ENCODE assay signal across 8 cellular contexts in genomic region chr17:75588546-75589016, GRCh38. TPM values are rescaled to one million over a fixed set of nuclear protein-coding genes. Genes with fewer than 3 reads are reported as not detected.
DNase-seq lines count a peak whose midpoint lies in the region; ATAC-seq and TF ChIP-seq lines count a peak whose summit lies in the region.

No MANE protein-coding gene starts in this region.

- H3K4me1 Mint-ChIP-seq in CD4-positive, alpha-beta memory T cell: peaks cover 0 to 6% (median 3%) of the 10 kb centered on the region in 4 donors
- peaks cover 4 to 5% of the 10 kb centered on the region in 2 experiments; a peak in 3 of 4 replicates for H3K4me1 Mint-ChIP-seq in H9
- H3K4me1 Mint-ChIP-seq in activated CD4-positive, alpha-beta memory T cell treated with anti-CD3 and anti-CD28 coated beads for 36 hours (ENCODE audit: low read depth): no peaks in the 10 kb centered on the region

- peak overlapping the region; percentile 10 for H3K27ac ChIP-seq in CD4-positive, alpha-beta memory T cell (ENCODE audit: low read depth, low read length)
- H3K27ac ChIP-seq in H9 (ENCODE audit: insufficient read length, low read depth, low read length) (no peak overlapping the region), VCaP (peak overlapping the region; percentile 72), prostate gland (peak overlapping the region; percentile 83 to 90)

- peak overlapping the region in 2 of 7 donors; percentile 43 to 52 for H3K27ac Mint-ChIP-seq in CD4-positive, alpha-beta memory T cell
- H3K27ac Mint-ChIP-seq in H9: no peak overlapping the region
- no peak overlapping the region for H3K27ac Mint-ChIP-seq in activated CD4-positive, alpha-beta memory T cell treated with anti-CD3 and anti-CD28 coated beads for 36 hours

- H4K91ac ChIP-seq in H9 (ENCODE audit: insufficient read length, low read depth, low read length): no peak overlapping the region

- POLR2A ChIA-PET in CD4-positive, alpha-beta memory T cell (lab: Charles Lee; ENCODE audit: partially characterized antibody): interaction anchor here (1.0 to 2.3 kb wide), 11 partner anchors 53 to 266 kb away, joined by 3 to 22 read pairs (median 4); partner anchors contain the start of genes LLGL2, TMEM94 and TSEN54
- POLR2A ChIA-PET in activated CD4-positive, alpha-beta memory T cell treated with anti-CD3 and anti-CD28 coated beads for 36 hours (lab: Charles Lee): interaction anchor here (0.9 to 1.3 kb wide), 4 partner anchors 9 to 300 kb away, joined by 3 to 4 read pairs (median 4); partner anchors contain the start of genes SLC25A19 and TMEM94

- no peak overlapping the region for H2BK120ac ChIP-seq in H9 (ENCODE audit: low read depth, low read length, poor library complexity, severe bottlenecking)

- H3K79me1 ChIP-seq in H9 (ENCODE audit: insufficient read depth, low read depth, low read length, poor library complexity, severe bottlenecking): no peaks in the 10 kb centered on the region

- H2AFZ ChIP-seq in H9 (ENCODE audit: low read length): no peak overlapping the region

- H2AK5ac ChIP-seq in H9 (ENCODE audit: insufficient read length, low read length): no peak overlapping the region

- no peak overlapping the region for H2BK12ac ChIP-seq in H9 (ENCODE audit: insufficient read length, low read depth, low read length)

- H3K4me3 ChIP-seq in CD4-positive, alpha-beta memory T cell (ENCODE audit: low read length in 2 of 2): peak overlapping the region in 1 of 2 donors; percentile 35
- H3K4me3 ChIP-seq in prostate gland: peak overlapping the region; percentile 52 to 56

- H4K5ac ChIP-seq in H9 (ENCODE audit: insufficient read length, low read depth, low read length): no peak overlapping the region

- no peak overlapping the region for H2BK15ac ChIP-seq in H9 (ENCODE audit: low read depth, low read length)

- no peaks in the 10 kb centered on the region for H3K27me3 ChIP-seq in CD4-positive, alpha-beta memory T cell (ENCODE audit: insufficient read depth, low read length)
- H3K27me3 ChIP-seq in H9 (ENCODE audit: insufficient read depth, low read length): no peaks in the 10 kb centered on the region
- H3K27me3 ChIP-seq in prostate gland (replicated peaks; ENCODE audit: insufficient read depth): no peaks in the 10 kb centered on the region

- H3K9me3 Mint-ChIP-seq in CD4-positive, alpha-beta memory T cell: peaks cover 0 to 3% (median 0%) of the 10 kb centered on the region in 8 donors
- peaks cover 5 to 7% of the 10 kb centered on the region in 2 experiments; a peak in 4 of 5 replicates for H3K9me3 Mint-ChIP-seq in H9
- H3K9me3 Mint-ChIP-seq in activated CD4-positive, alpha-beta memory T cell treated with anti-CD3 and anti-CD28 coated beads for 36 hours: no peaks in the 10 kb centered on the region

- H4K20me1 ChIP-seq in H9 (ENCODE audit: control insufficient read depth, insufficient read depth, insufficient read length): no peaks in the 10 kb centered on the region

- peaks cover 13% of the 10 kb centered on the region for H3K23me2 ChIP-seq in H9 (ENCODE audit: insufficient read length, low read depth, low read length, poor library complexity, severe bottlenecking)

- no peak overlapping the region for H2BK20ac ChIP-seq in H9 (ENCODE audit: low read depth, low read length, poor library complexity, severe bottlenecking)

- H3K56ac ChIP-seq in H9 (ENCODE audit: insufficient read length, low read depth, low read length): no peak overlapping the region

- no peak for DNase-seq in CD4-positive, alpha-beta memory T cell
- DNase-seq in H9 (no peak), Right ventricle myocardium superior (no peak), prostate gland (ENCODE audit: low spot score) (peak; percentile 25)
- no peak for DNase-seq in stimulated activated CD4-positive, alpha-beta T cell treated with anti-CD3 and anti-CD28 coated beads, Interleukin-15, amount 100 ng/mL, for 24 hours
- DNase-seq in effector CD8-positive, alpha-beta T cell (lab: John Stamatoyannopoulos, UW): no peak
- DNase-seq in activated CD4-positive, alpha-beta memory T cell treated with anti-CD3 and anti-CD28 coated beads for 36 hours: no peak

- no peak overlapping the region for H2BK5ac ChIP-seq in H9 (ENCODE audit: insufficient read length, low read length)

- peak; percentile 29 for ATAC-seq in Right ventricle myocardium superior (ENCODE audit: poor library complexity)

- H3K27me3 Mint-ChIP-seq in CD4-positive, alpha-beta memory T cell: peaks cover 0 to 4% of the 10 kb centered on the region in 2 donors
- peaks cover 4% of the 10 kb centered on the region for H3K27me3 Mint-ChIP-seq in H9 (ENCODE audit: low read depth)
- no peaks in the 10 kb centered on the region for H3K27me3 Mint-ChIP-seq in activated CD4-positive, alpha-beta memory T cell treated with anti-CD3 and anti-CD28 coated beads for 36 hours

- peak overlapping the region; percentile 43 for H3K4me2 ChIP-seq in H9 (ENCODE audit: insufficient read depth, insufficient read length, low read length)

- H4K8ac ChIP-seq in H9 (replicated peaks; ENCODE audit: insufficient read length, low read depth, low read length): no peak overlapping the region

- peaks cover 18% of the 10 kb centered on the region for H3K4me1 ChIP-seq in CD4-positive, alpha-beta memory T cell (ENCODE audit: insufficient read depth, low read length)
- 0 out of 2 replicates have a peak, but pooled peaks cover 3% of the 10 kb centered on the region for H3K4me1 ChIP-seq in H9 (ENCODE audit: insufficient read depth, low read length)
- H3K4me1 ChIP-seq in prostate gland (replicated peaks): peaks cover 10% of the 10 kb centered on the region

- TF ChIP-seq CTCF in H9 (conservative IDR thresholded peaks at IDR 0.05) (no peak), VCaP (conservative IDR thresholded peaks at IDR 0.05) (no peak), prostate gland (IDR thresholded peaks at IDR 0.05) (no peak)

- no CpG with 5 or more reads among the region's 56 CpGs for WGBS in H9 (ENCODE audit: extremely low coverage, insufficient read length, low lambda C conversion rate)
- 6% methylated on average over 40 of the region's 56 CpGs for WGBS in prostate gland

- H3K9ac ChIP-seq in H9 (ENCODE audit: extremely low read depth, insufficient read length, low read length): no peak overlapping the region

- H3K9me3 ChIP-seq in CD4-positive, alpha-beta memory T cell (ENCODE audit: control insufficient read depth in 1 of 2, low read length in 2 of 2): no peaks in the 10 kb centered on the region
- H3K9me3 ChIP-seq in H9 (ENCODE audit: control insufficient read depth, low read depth, low read length): no peaks in the 10 kb centered on the region
- no peaks in the 10 kb centered on the region for H3K9me3 ChIP-seq in prostate gland

- H3K36me3 Mint-ChIP-seq in CD4-positive, alpha-beta memory T cell: no peaks in the 10 kb centered on the region
- peaks cover 0 to 3% (median 1%) of the 10 kb centered on the region in 3 experiments; a peak in 4 of 7 replicates for H3K36me3 Mint-ChIP-seq in H9 (ENCODE audit: insufficient read depth in 1 of 3, low read depth in 3 of 3)
- no peaks in the 10 kb centered on the region for H3K36me3 Mint-ChIP-seq in activated CD4-positive, alpha-beta memory T cell treated with anti-CD3 and anti-CD28 coated beads for 36 hours

- peak overlapping the region; percentile 62; the same call in 1 of the 2 replicates for H3K14ac ChIP-seq in H9 (ENCODE audit: insufficient read depth, low read length)

- TF ChIP-seq POLR2A in prostate gland (IDR thresholded peaks at IDR 0.05): no peak

- intact Hi-C loops in CD4-positive, alpha-beta memory T cell (cut with micrococcal nuclease): loop anchor here (1.0 to 2.0 kb wide), 3 partner anchors 64 to 162 kb away; partner anchors contain the start of genes LLGL2 and TSEN54
- intact Hi-C loops in Right ventricle myocardium superior (cut with DNase I) (loop anchor here (5.0 to 10.0 kb wide), 2 partner anchors 66 to 164 kb away; no protein-coding TSS in a partner anchor), prostate gland (cut with DNase I) (loop anchor here (2.0 to 5.0 kb wide), 2 partner anchors 72 to 161 kb away; partner anchors contain the start of gene TSEN54)
- intact Hi-C loops in activated CD4-positive, alpha-beta memory T cell treated with anti-CD3 and anti-CD28 coated beads for 36 hours (cut with micrococcal nuclease): loop anchor here (1.0 kb wide), 2 partner anchors 71 to 162 kb away; no protein-coding TSS in a partner anchor

- H3K4me3 Mint-ChIP-seq in CD4-positive, alpha-beta memory T cell: peak overlapping the region in 4 of 8 donors; percentile 46 to 70 (median 52)
- H3K4me3 Mint-ChIP-seq in H9: peak overlapping the region; percentile 57; a peak in 3 of 5 replicates
- H3K4me3 Mint-ChIP-seq in activated CD4-positive, alpha-beta memory T cell treated with anti-CD3 and anti-CD28 coated beads for 36 hours: no peak overlapping the region

- H3K23ac ChIP-seq in H9 (ENCODE audit: insufficient read length, low read depth, low read length): no peak overlapping the region

- no peak overlapping the region for H3K4ac ChIP-seq in H9 (ENCODE audit: low read depth, low read length)

- no peak overlapping the region for H3T11ph ChIP-seq in H9 (ENCODE audit: low read length)

- no peaks in the 10 kb centered on the region for H3K36me3 ChIP-seq in CD4-positive, alpha-beta memory T cell (ENCODE audit: insufficient read depth, low read length)
- no peaks in the 10 kb centered on the region for H3K36me3 ChIP-seq in prostate gland

- CTCF ChIA-PET in CD4-positive, alpha-beta memory T cell (lab: Charles Lee; ENCODE audit: partially characterized antibody): interaction anchor here (0.7 to 1.4 kb wide), 6 partner anchors 10 to 161 kb away, joined by 3 to 5 read pairs (median 4); partner anchors contain the start of gene TSEN54
- CTCF ChIA-PET in activated CD4-positive, alpha-beta memory T cell treated with anti-CD3 and anti-CD28 coated beads for 36 hours (lab: Charles Lee): interaction anchor here (0.8 to 4.0 kb wide), 5 partner anchors 13 to 165 kb away, joined by 3 to 20 read pairs (median 3); partner anchors contain the start of gene TSEN54

- H3K79me2 ChIP-seq in H9 (ENCODE audit: insufficient read depth, low read length): no peaks in the 10 kb centered on the region

- peak overlapping the region; percentile 46 for H3K18ac ChIP-seq in H9 (ENCODE audit: insufficient read length, low read depth, low read length)

RNA-seq across cellular contexts. Expression of gene MYO15B, which starts 1.0 kb away (rescaled TPM):
- total RNA-seq in CD4-positive, alpha-beta memory T cell: 10 to 100 TPM; 75.1 to 83.7 TPM
- under 1 TPM in 1 of 2 donors, not detected in 1; 0.89 TPM for polyA plus RNA-seq in CD4-positive, alpha-beta memory T cell
- total RNA-seq in H9 (2021): 35.3 and 41.9 TPM in 2 replicates
- total RNA-seq in Right ventricle myocardium superior: 37.1 TPM
- 100 to 1,000 TPM in 1 of 2 donors, 10 to 100 TPM in 1; 86.5 to 214 TPM for total RNA-seq in prostate gland
- total RNA-seq in activated CD4-positive, alpha-beta memory T cell treated with anti-CD3 and anti-CD28 coated beads for 36 hours: 10 to 100 TPM; 16.8 to 20.5 TPM

RNA-seq across cellular contexts. Expression of gene SMIM5, which starts 44.7 kb away (rescaled TPM):
- total RNA-seq in CD4-positive, alpha-beta memory T cell: not detected
- polyA plus RNA-seq in CD4-positive, alpha-beta memory T cell: not detected
- total RNA-seq in H9 (2021) (0.20 and 0.24 TPM in 2 replicates), Right ventricle myocardium superior (12.5 TPM), prostate gland (1 to 10 TPM in 1 of 2 donors, under 1 TPM in 1; 0.27 to 4.1 TPM)
- total RNA-seq in activated CD4-positive, alpha-beta memory T cell treated with anti-CD3 and anti-CD28 coated beads for 36 hours: not detected
